In genomic region chr10:119668461-119668860, GRCh38 we compare ENCODE assay signal across 1 cellular context.
TF ChIP-seq lines count a peak whose summit lies in the region.

No MANE protein-coding gene starts in this region.

TF ChIP-seq in HCT116, 20 proteins besides CTCF, POLR2A, EP300 and RAD21:
- TF ChIP-seq, protein P1, sequence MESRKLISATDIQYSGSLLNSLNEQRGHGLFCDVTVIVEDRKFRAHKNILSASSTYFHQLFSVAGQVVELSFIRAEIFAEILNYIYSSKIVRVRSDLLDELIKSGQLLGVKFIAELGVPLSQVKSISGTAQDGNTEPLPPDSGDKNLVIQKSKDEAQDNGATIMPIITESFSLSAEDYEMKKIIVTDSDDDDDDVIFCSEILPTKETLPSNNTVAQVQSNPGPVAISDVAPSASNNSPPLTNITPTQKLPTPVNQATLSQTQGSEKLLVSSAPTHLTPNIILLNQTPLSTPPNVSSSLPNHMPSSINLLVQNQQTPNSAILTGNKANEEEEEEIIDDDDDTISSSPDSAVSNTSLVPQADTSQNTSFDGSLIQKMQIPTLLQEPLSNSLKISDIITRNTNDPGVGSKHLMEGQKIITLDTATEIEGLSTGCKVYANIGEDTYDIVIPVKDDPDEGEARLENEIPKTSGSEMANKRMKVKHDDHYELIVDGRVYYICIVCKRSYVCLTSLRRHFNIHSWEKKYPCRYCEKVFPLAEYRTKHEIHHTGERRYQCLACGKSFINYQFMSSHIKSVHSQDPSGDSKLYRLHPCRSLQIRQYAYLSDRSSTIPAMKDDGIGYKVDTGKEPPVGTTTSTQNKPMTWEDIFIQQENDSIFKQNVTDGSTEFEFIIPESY (IDR thresholded peaks at IDR 0.05; ENCODE audit: extremely low read depth, insufficient replicate concordance, low read length): no peak
- TF ChIP-seq JUND (IDR thresholded peaks at IDR 0.05) (no peak), ELF1 (IDR thresholded peaks at IDR 0.05; ENCODE audit: borderline replicate concordance, low read depth) (no peak), EZH2phosphoT487 (IDR thresholded peaks at IDR 0.05; ENCODE audit: borderline replicate concordance) (no peak), SIN3A (IDR thresholded peaks at IDR 0.05; ENCODE audit: low read depth) (no peak), SP1 (IDR thresholded peaks at IDR 0.05; ENCODE audit: low read depth) (no peak), POLR2AphosphoS5 (IDR thresholded peaks at IDR 0.05; ENCODE audit: low read depth, low read length) (no peak), ATF3 (IDR thresholded peaks at IDR 0.05) (no peak), CBX3 (IDR thresholded peaks at IDR 0.05; ENCODE audit: low read depth) (no peak), FOSL1 (IDR thresholded peaks at IDR 0.05; ENCODE audit: low read depth) (no peak)
TF ChIP-seq in HCT116: peak in this region for 0.
